ENCODE assay signal across 8 cellular contexts in genomic region chr5:52798952-52799351, GRCh38. TPM values are rescaled to one million over a fixed set of nuclear protein-coding genes. Genes with fewer than 3 reads are reported as not detected.
DNase-seq lines count a peak whose midpoint lies in the region; ATAC-seq and TF ChIP-seq lines count a peak whose summit lies in the region.

No MANE protein-coding gene starts in this region.

- no peak overlapping the region for H4K12ac ChIP-seq in trophoblast cell (ENCODE audit: low read depth, low read length)

- H3K9ac ChIP-seq in PC-3 (ENCODE audit: low read length) (peak overlapping the region; percentile 100), trophoblast cell (ENCODE audit: low read length) (peak overlapping the region; percentile 72)

- H4K91ac ChIP-seq in trophoblast cell (ENCODE audit: low read depth, low read length): no peak overlapping the region

- H3K14ac ChIP-seq in trophoblast cell (ENCODE audit: low read length): no peak overlapping the region

- H2BK5ac ChIP-seq in trophoblast cell (ENCODE audit: low read depth, low read length, poor library complexity): peak overlapping the region; percentile 66

- H3K9me3 ChIP-seq in PC-3 (ENCODE audit: low read length) (no peaks in the 10 kb centered on the region), trophoblast cell (ENCODE audit: insufficient read depth, low read depth, low read length) (no peaks in the 10 kb centered on the region)

- peak; percentile 4 for DNase-seq in GM03348 (ENCODE audit: low spot score)
- no peak for DNase-seq in PC-3
- DNase-seq in epithelial cell of prostate (ENCODE audit: low read depth, low spot score): no peak
- DNase-seq in trophoblast cell: no peak
- DNase-seq in HUDEP-2 (lab: John Stamatoyannopoulos, UW; ENCODE audit: unreplicated experiment in 76 of 76): no peak
- DNase-seq in NCI-H1092 (lab: John Stamatoyannopoulos, UW): no peak

- H3K4me2 ChIP-seq in PC-3 (ENCODE audit: low read length) (peak overlapping the region; percentile 99), trophoblast cell (ENCODE audit: low read length) (peak overlapping the region; percentile 90)

- intact Hi-C loops in PC-3 (cut with micrococcal nuclease): loop anchor here (1.0 kb wide), 2 partner anchors 11 to 116 kb away; no protein-coding TSS in a partner anchor

- H3K36me3 ChIP-seq in PC-3 (ENCODE audit: low read depth, low read length): peaks cover 20% of the 10 kb centered on the region
- H3K36me3 ChIP-seq in trophoblast cell (ENCODE audit: control insufficient read depth in 1 of 2, insufficient read depth in 2 of 2, low read length in 2 of 2): peaks cover 3 to 4% of the 10 kb centered on the region in 2 experiments

- peaks cover 17% of the 10 kb centered on the region for H3K79me1 ChIP-seq in trophoblast cell (ENCODE audit: low read length)

- H2AFZ ChIP-seq in PC-3 (ENCODE audit: low read length): peak overlapping the region; percentile 73; the same call in 1 of the 2 replicates
- no peak overlapping the region for H2AFZ ChIP-seq in trophoblast cell (ENCODE audit: insufficient read depth, low read length, poor library complexity)

- H2BK12ac ChIP-seq in trophoblast cell (ENCODE audit: low read length): peak overlapping the region; percentile 48

- peak overlapping the region; percentile 77 for H3K4me3 ChIP-seq in PC-3 (ENCODE audit: low read length)
- H3K4me3 ChIP-seq in trophoblast cell (ENCODE audit: low read depth, low read length): peak overlapping the region; percentile 68

- no peaks in the 10 kb centered on the region for H3K9me2 ChIP-seq in PC-3 (replicated peaks; ENCODE audit: low read length)

- H3K23ac ChIP-seq in trophoblast cell (ENCODE audit: low read length): no peak overlapping the region

- H3K27me3 ChIP-seq in PC-3 (ENCODE audit: low read length): no peaks in the 10 kb centered on the region
- H3K27me3 ChIP-seq in trophoblast cell (ENCODE audit: insufficient read depth, low read length): no peaks in the 10 kb centered on the region

- POLR2A ChIA-PET in PC-3 (lab: Charles Lee; ENCODE audit: unreplicated experiment): interaction anchor here (0.6 to 1.2 kb wide), 4 partner anchors 9 to 134 kb away, joined by 3 to 8 read pairs (median 3); no protein-coding TSS in a partner anchor

- H3K4me1 ChIP-seq in PC-3 (ENCODE audit: insufficient read depth, low read length) (peaks cover 19% of the 10 kb centered on the region), trophoblast cell (ENCODE audit: control insufficient read depth in 1 of 2, insufficient read depth in 2 of 2, low read length in 2 of 2) (peaks cover 3 to 11% of the 10 kb centered on the region in 2 experiments)

- no CpG with 5 or more reads among the region's 4 CpGs for WGBS in trophoblast cell (ENCODE audit: extremely low coverage, insufficient coverage, insufficient read length)

- no peaks in the 10 kb centered on the region for H3F3A ChIP-seq in PC-3 (ENCODE audit: low read length, unreplicated experiment)

- no peak for TF ChIP-seq CTCF in PC-3 (conservative IDR thresholded peaks at IDR 0.05; ENCODE audit: low read depth, low read length)

- H3K27ac ChIP-seq in PC-3 (ENCODE audit: low read length): peak overlapping the region; percentile 99
- H3K27ac ChIP-seq in epithelial cell of prostate: peak overlapping the region; percentile 99
- peak overlapping the region; percentile 82 for H3K27ac ChIP-seq in trophoblast cell (ENCODE audit: low read depth, low read length)

- no TSS peak for BruUV-seq in PC-3 (replicated peaks; lab: Mats Ljungman, UMichigan)

- no peak overlapping the region for H3K4ac ChIP-seq in trophoblast cell (ENCODE audit: low read depth, low read length)

- CTCF ChIA-PET in PC-3 (lab: Charles Lee): interaction anchor here (0.6 to 1.9 kb wide), 4 partner anchors 17 to 134 kb away, joined by 3 to 7 read pairs (median 5); no protein-coding TSS in a partner anchor

- peak overlapping the region; percentile 15 for H4K8ac ChIP-seq in trophoblast cell (ENCODE audit: low read depth, low read length)

- no peak overlapping the region for H3K18ac ChIP-seq in trophoblast cell (ENCODE audit: low read length)

- peaks cover 57% of the 10 kb centered on the region for H3K79me2 ChIP-seq in PC-3 (ENCODE audit: low read length)
- peaks cover 9% of the 10 kb centered on the region for H3K79me2 ChIP-seq in trophoblast cell (ENCODE audit: control insufficient read depth, insufficient read depth, low read length, poor library complexity)

- peaks cover 32% of the 10 kb centered on the region for H4K20me1 ChIP-seq in PC-3 (ENCODE audit: low read length)

- no peak overlapping the region for H2AK5ac ChIP-seq in trophoblast cell (ENCODE audit: low read length)

- no peak overlapping the region for H2BK120ac ChIP-seq in trophoblast cell (ENCODE audit: insufficient read depth, low read length, poor library complexity)

- ATAC-seq in PC-3 (no peak), HG02642 (IDR thresholded peaks at IDR 0.05; ENCODE audit: poor library complexity, unreplicated experiment) (no peak), GM18517 (IDR thresholded peaks at IDR 0.05; ENCODE audit: unreplicated experiment) (no peak)

RNA-seq across cellular contexts. Expression of gene ITGA1, which starts 11.2 kb away (rescaled TPM):
- total RNA-seq in PC-3 (2014; rRNA removed): 3.4 and 4.7 TPM in 2 replicates
- polyA plus RNA-seq in trophoblast cell (2013): 15.9 and 16.7 TPM in 2 replicates

RNA-seq across cellular contexts. Expression of gene PELO, which starts 11.2 kb away (rescaled TPM):
- total RNA-seq in PC-3 (2014; rRNA removed): 33.6 and 45.3 TPM in 2 replicates
- polyA plus RNA-seq in trophoblast cell (2013): 23.4 and 25.1 TPM in 2 replicates
